In the genomic region with DNA sequence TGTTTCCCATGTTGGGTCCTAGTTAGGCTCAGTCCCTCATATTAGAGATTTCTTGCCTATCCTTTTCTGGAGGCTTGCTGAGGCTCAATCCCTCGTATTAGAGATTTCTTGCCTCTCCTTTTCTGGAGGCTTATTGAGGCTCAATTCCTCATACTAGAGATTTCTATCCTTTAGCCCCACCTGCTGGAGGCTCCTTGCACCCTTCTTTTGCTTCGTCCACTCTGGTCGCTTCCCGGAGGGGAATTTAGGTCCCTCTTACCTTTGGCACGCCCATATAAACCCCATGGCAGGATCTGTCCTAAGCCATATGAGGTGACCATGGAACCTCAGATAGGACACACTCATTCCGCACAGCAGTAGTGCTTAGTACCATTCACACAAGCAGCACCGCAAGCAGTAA, we compare ENCODE assay signal across 1 cellular context.
TF ChIP-seq lines count a peak whose summit lies in the region.

No MANE protein-coding gene starts in this region.

TF ChIP-seq in GM12878, 131 proteins besides CTCF, POLR2A, EP300 and RAD21:
- TF ChIP-seq IKZF2 (IDR thresholded peaks at IDR 0.05) (no peak), SMC3 (IDR thresholded peaks at IDR 0.05; ENCODE audit: borderline replicate concordance, low read length) (0 out of 2 replicates have a peak, but pooled peaks have one; percentile 15), ZNF622 (IDR thresholded peaks at IDR 0.05) (no peak)
